ENCODE assay signal across 9 cellular contexts in the genomic region with DNA sequence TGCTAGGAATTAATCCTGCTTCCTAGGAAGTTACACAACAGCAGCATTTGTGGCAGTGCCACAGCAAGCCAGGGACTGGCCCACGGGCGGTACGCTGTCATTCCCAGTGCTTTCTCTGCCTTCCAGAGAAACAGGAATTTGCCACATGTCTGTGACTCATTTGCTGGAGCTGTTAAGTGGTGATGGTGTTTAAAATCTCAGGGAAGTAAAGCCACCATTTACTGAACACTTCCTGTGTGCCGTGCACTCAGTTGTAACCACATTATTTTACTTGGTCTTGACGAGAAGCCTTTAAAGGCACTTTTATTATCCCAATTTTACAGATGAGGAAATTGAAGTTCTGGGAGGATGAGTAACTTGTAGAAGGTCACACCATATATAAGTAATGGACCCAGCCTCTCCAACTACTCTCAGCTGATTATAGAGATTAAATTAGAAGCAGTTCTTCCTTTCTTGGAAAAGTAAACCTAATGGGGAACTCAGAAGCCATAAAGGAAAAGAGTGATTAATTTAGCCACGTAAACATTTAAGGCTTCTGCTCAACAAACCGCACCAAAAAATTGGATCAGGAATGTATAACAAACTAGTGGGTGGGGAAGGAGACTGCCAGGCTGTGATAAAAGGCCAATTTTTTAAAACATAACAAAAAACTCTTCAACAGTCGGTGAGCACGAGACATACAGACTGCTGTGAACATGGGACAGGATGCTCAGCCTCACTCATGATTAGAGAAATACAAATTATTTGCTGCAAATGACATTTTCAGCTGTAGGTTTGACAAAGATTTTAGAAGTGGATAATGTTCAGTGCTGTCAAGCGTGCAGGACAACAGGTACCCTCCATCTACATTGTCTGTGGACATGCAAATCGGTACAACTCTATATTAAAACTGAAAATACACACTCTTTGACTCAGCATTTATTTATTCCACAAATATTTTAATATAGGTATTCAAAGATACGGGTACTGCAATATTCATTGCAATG.
DNase-seq lines count a peak whose midpoint lies in the region; ATAC-seq and TF ChIP-seq lines count a peak whose summit lies in the region.
"Had no signal": no experiment of that assay in that cellular context is flagged by ENCODE, and none has a peak within 500 bp of the region (broad histone marks: within the 10 kb centered on the region; RNA-seq: fewer than 3 reads in every experiment).

No MANE protein-coding gene starts in this region.

- no peak overlapping the region for H2AK9ac ChIP-seq in IMR-90 (replicated peaks; ENCODE audit: low read depth, low read length, poor library complexity)

- no peak overlapping the region for H3K56ac ChIP-seq in IMR-90 (ENCODE audit: extremely low read depth, insufficient read depth, low read length)

- TF ChIP-seq CTCF in IMR-90 (conservative IDR thresholded peaks at IDR 0.05; ENCODE audit: low read depth, low read length): no peak
- no peak for TF ChIP-seq CTCF in astrocyte of the cerebellum (IDR thresholded peaks at IDR 0.05; ENCODE audit: low read depth, low read length, missing control alignments)
- no peak for TF ChIP-seq CTCF in left lung (IDR thresholded peaks at IDR 0.05)

- peak overlapping the region in 1 of 2 experiments; percentile 72; a peak in 2 of 4 replicates for H4K8ac ChIP-seq in IMR-90 (ENCODE audit: low read depth in 2 of 2, low read length in 2 of 2)

- H2AFZ ChIP-seq in IMR-90 (replicated peaks; ENCODE audit: low read length, poor library complexity): no peak overlapping the region

- H3K23ac ChIP-seq in IMR-90 (ENCODE audit: low read depth, low read length): peak overlapping the region; percentile 35; the same call in 1 of the 2 replicates

- TF ChIP-seq POLR2A in IMR-90 (IDR thresholded peaks at IDR 0.05; ENCODE audit: low read depth, low read length): no peak

- peak overlapping the region; percentile 18; the same call in 1 of the 2 replicates for H3K18ac ChIP-seq in IMR-90 (ENCODE audit: low read depth, low read length)

- H2BK20ac ChIP-seq in IMR-90 (ENCODE audit: low read depth, low read length): peak overlapping the region; percentile 21; the same call in 1 of the 2 replicates

- H3K4me3 ChIP-seq in IMR-90 (ENCODE audit: insufficient read depth, low read depth, low read length) (no peak overlapping the region), astrocyte of the cerebellum (ENCODE audit: low read depth, low read length) (no peak overlapping the region), left lung (no peak overlapping the region)

- H4K20me1 ChIP-seq in IMR-90 (ENCODE audit: insufficient read depth, low read length): no peaks in the 10 kb centered on the region

- CTCF ChIA-PET in IMR-90 (lab: Yijun Ruan, JAX): interaction anchor here (0.8 kb wide), 1 partner anchor 27 kb away, joined by 3 read pairs; no protein-coding TSS in a partner anchor

- H3K9ac ChIP-seq in IMR-90 (ENCODE audit: low read depth, low read length): peak overlapping the region; percentile 29; the same call in 1 of the 2 replicates

- BruUV-seq in IMR-90 (replicated peaks; lab: Mats Ljungman, UMichigan): no TSS peak

- dilution Hi-C loops in IMR-90 (cut with HindIII; ENCODE audit: low sequenced_read_pairs, unreplicated experiment): no loop called here

- peak overlapping the region; percentile 2; the same call in 1 of the 2 replicates for H2AK5ac ChIP-seq in IMR-90 (ENCODE audit: low read depth, low read length)

- H3K14ac ChIP-seq in IMR-90 (replicated peaks; ENCODE audit: low read depth, low read length): no peak overlapping the region; the same call in 1 of the 2 replicates

- in situ Hi-C loops in IMR-90 (cut with MboI; ENCODE audit: low sequenced_read_pairs) (no loop called here), astrocyte of the cerebellum (cut with HindIII; ENCODE audit: low sequenced_read_pairs) (no loop called here)

- 0 out of 2 replicates have a peak overlapping the region, but pooled peaks have one; percentile 55 for H4K5ac ChIP-seq in IMR-90 (ENCODE audit: low read depth, low read length)

- peak overlapping the region; percentile 68 for H3K4me2 ChIP-seq in IMR-90 (ENCODE audit: low read depth, low read length)

- peak overlapping the region; percentile 57; the same call in 1 of the 2 replicates for H3K4ac ChIP-seq in IMR-90 (ENCODE audit: low read depth, low read length)

- peak overlapping the region; percentile 57 for H2BK120ac ChIP-seq in IMR-90 (ENCODE audit: low read depth, low read length)

- H3K9me3 ChIP-seq in IMR-90 (ENCODE audit: control insufficient read depth, insufficient read depth, low read length) (no peaks in the 10 kb centered on the region), left lung (peaks cover 0 to 3% of the 10 kb centered on the region in 2 donors)

- intact Hi-C loops in IMR-90 (cut with micrococcal nuclease): no loop called here
- intact Hi-C loops in left lung (cut with DNase I): no loop called here

- H3K27me3 ChIP-seq in IMR-90 (ENCODE audit: control insufficient read depth, insufficient read depth, low read length): no peaks in the 10 kb centered on the region
- H3K27me3 ChIP-seq in left lung: no peaks in the 10 kb centered on the region

- H3K27ac ChIP-seq in IMR-90 (ENCODE audit: insufficient read depth, low read length) (peak overlapping the region; percentile 64), left lung (peak overlapping the region; percentile 9 to 66)

- DNase-seq in AG08396 (ENCODE audit: low spot score): peak; percentile 60
- DNase-seq in IMR-90: peak; percentile 79
- peak; percentile 38 for DNase-seq in astrocyte of the cerebellum (ENCODE audit: low read depth)
- DNase-seq in left lung: no peak
- DNase-seq in T-helper 2 cell: no peak
- no peak for DNase-seq in NCI-H510A (lab: John Stamatoyannopoulos, UW)
- DNase-seq in T1000 (lab: John Stamatoyannopoulos, UW): no peak
- DNase-seq in NCI-H2227 (lab: John Stamatoyannopoulos, UW; ENCODE audit: unreplicated experiment): no peak
- DNase-seq: occipital lobe had no signal

- H3K36me3 ChIP-seq in IMR-90 (ENCODE audit: control insufficient read depth, insufficient read depth, low read length): no peaks in the 10 kb centered on the region
- H3K36me3 ChIP-seq in left lung: no peaks in the 10 kb centered on the region

- TF ChIP-seq RAD21 in IMR-90 (IDR thresholded peaks at IDR 0.05; ENCODE audit: low read length): no peak

- no peaks in the 10 kb centered on the region for H3K79me1 ChIP-seq in IMR-90 (ENCODE audit: low read depth in 1 of 2, low read length in 2 of 2)

- peak overlapping the region; percentile 49 for H2BK5ac ChIP-seq in IMR-90 (ENCODE audit: low read depth, low read length, poor library complexity, severe bottlenecking)

- H3K9me1 ChIP-seq in IMR-90 (ENCODE audit: insufficient read depth, low read length): 0 out of 2 replicates have a peak, but pooled peaks cover 3% of the 10 kb centered on the region

- POLR2A ChIA-PET in IMR-90 (lab: Charles Lee; ENCODE audit: unreplicated experiment): no interaction called here

- H4K91ac ChIP-seq in IMR-90 (ENCODE audit: insufficient read depth, low read depth, low read length): no peak overlapping the region; the same call in 1 of the 2 replicates

- ATAC-seq in IMR-90 (ENCODE audit: low read depth) (peak; percentile 76), left lung (peak; percentile 67)

- peaks cover 2% of the 10 kb centered on the region for H3K4me1 ChIP-seq in IMR-90 (ENCODE audit: control insufficient read depth, insufficient read depth, low read length)
- H3K4me1 ChIP-seq in left lung: peaks cover 0 to 27% of the 10 kb centered on the region in 2 donors

- H2BK15ac ChIP-seq in IMR-90 (ENCODE audit: low read depth, low read length): peak overlapping the region; percentile 51; the same call in 1 of the 3 replicates

- no CpG with 5 or more reads among the region's 12 CpGs for WGBS in IMR-90 (ENCODE audit: extremely low coverage in 2 of 2, insufficient read length in 1 of 2), 2 experiments

TF ChIP-seq in IMR-90, 13 proteins besides CTCF, POLR2A, EP300 and RAD21:
- no peak for TF ChIP-seq NFE2L2 (IDR thresholded peaks at IDR 0.05; ENCODE audit: low read depth, low read length)
- 0 out of 2 replicates have a peak, but pooled peaks have one; percentile 26 for TF ChIP-seq FOS (IDR thresholded peaks at IDR 0.05; ENCODE audit: low read depth, low read length)
- TF ChIP-seq MXI1 (IDR thresholded peaks at IDR 0.05; ENCODE audit: borderline replicate concordance, low read depth, low read length): no peak
- peak; percentile 74 for TF ChIP-seq CEBPB (IDR thresholded peaks at IDR 0.05; ENCODE audit: low read depth, low read length)
- peak; percentile 16; the same call in 1 of the 2 replicates for TF ChIP-seq BHLHE40 (IDR thresholded peaks at IDR 0.05; ENCODE audit: low read depth, low read length)
- TF ChIP-seq MAFK (IDR thresholded peaks at IDR 0.05; ENCODE audit: low read depth, low read length): no peak
- no peak for TF ChIP-seq ELK1 (IDR thresholded peaks at IDR 0.05; ENCODE audit: borderline replicate concordance, low read depth, low read length)

Comparison
In these comparisons a context has a peak if more than half of its experiments do, and no peak if none do; other contexts are left out.
1. DNase-seq: peak in AG08396 (single experiment), IMR-90 (single experiment) and astrocyte of the cerebellum (single experiment); none in left lung (0 of 2), T-helper 2 cell (0 of 5), NCI-H510A (single experiment), T1000 (single experiment) and NCI-H2227 (single experiment).